Comparison of ENCODE assay signal across 9 cellular contexts in the genomic region with DNA sequence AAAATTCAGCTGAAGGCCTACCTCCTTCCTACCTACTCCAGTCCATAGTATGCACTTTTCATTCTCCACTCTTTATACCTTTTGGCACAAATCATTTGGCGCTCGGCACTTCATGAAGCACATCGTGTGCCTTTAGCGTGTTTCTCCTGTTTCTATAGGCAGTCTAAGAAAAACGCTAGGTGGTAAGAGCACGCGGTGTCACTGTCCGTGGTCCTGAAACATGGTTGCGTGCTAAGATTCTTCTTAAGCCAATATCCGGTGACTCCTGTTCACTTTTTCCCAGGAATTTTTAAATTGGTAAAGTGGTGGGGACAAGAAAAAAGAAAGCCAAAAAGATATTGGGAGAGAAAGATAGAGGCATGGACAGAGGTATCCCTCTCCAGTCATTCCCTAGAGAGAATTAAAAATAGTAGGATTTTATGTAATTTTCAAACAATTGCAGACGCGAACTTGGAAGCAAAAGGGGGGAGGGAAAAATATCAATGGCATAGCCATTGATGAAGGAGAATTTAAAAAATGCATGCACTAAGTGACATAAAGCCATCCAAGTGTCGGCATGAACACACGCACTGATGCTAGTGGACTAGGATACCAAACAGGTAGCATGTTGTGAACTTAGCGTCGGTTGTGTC. TPM values are rescaled to one million over a fixed set of nuclear protein-coding genes. Genes with fewer than 3 reads are reported as not detected.
DNase-seq lines count a peak whose midpoint lies in the region; ATAC-seq and TF ChIP-seq lines count a peak whose summit lies in the region.
"Had no signal": no experiment of that assay in that cellular context is flagged by ENCODE, and none has a peak within 500 bp of the region (broad histone marks: within the 10 kb centered on the region; RNA-seq: fewer than 3 reads in every experiment).

No MANE protein-coding gene starts in this region.

- H3K27me3 Mint-ChIP-seq in chondrocyte (ENCODE audit: low read depth), result peaks cover 29% of the 10 kb centered on the region

- TF ChIP-seq CTCF in foreskin keratinocyte (conservative IDR thresholded peaks at IDR 0.05), result no peak
- no peak for TF ChIP-seq CTCF in chondrocyte (IDR thresholded peaks at IDR 0.05)

- no peak overlapping the region for H3K27ac ChIP-seq in SJCRH30
- H3K27ac ChIP-seq in foreskin keratinocyte, result no peak overlapping the region

- no peak overlapping the region for H3K4me3 Mint-ChIP-seq in chondrocyte (ENCODE audit: unreplicated experiment)

- no peaks in the 10 kb centered on the region; the same call in 1 of the 2 replicates for H3K27me3 ChIP-seq in SJCRH30
- no peaks in the 10 kb centered on the region for H3K27me3 ChIP-seq in foreskin keratinocyte

- H3K9me3 Mint-ChIP-seq in chondrocyte (ENCODE audit: low read depth), result peaks cover 8% of the 10 kb centered on the region

- H3K36me3 ChIP-seq in SJCRH30, result no peaks in the 10 kb centered on the region

- no peak overlapping the region for H3K4me3 ChIP-seq in SJCRH30

- no peaks in the 10 kb centered on the region for H3K4me1 ChIP-seq in SJCRH30
- H3K4me1 ChIP-seq in foreskin keratinocyte, result no peaks in the 10 kb centered on the region

- H3K9me3 ChIP-seq in SJCRH30 (replicated peaks), result no peaks in the 10 kb centered on the region

- peaks cover 5% of the 10 kb centered on the region for H3K4me1 Mint-ChIP-seq in chondrocyte (ENCODE audit: low read depth)

- DNase-seq in HK-2 (ENCODE audit: unreplicated experiment), result peak; percentile 51
- peak; percentile 51 to 74 for DNase-seq in SJCRH30
- DNase-seq in foreskin keratinocyte, result peak; percentile 7 to 18
- peak; percentile 62 for DNase-seq in retina
- no peak for DNase-seq in chondrocyte (ENCODE audit: low spot score)

- H3K36me3 Mint-ChIP-seq in chondrocyte (ENCODE audit: low read depth), result no peaks in the 10 kb centered on the region

- ATAC-seq in foreskin keratinocyte, result no peak
- no peak for ATAC-seq in GM18511 (IDR thresholded peaks at IDR 0.05; ENCODE audit: unreplicated experiment)
- ATAC-seq in GM21576 (IDR thresholded peaks at IDR 0.05; ENCODE audit: unreplicated experiment), result no peak
- ATAC-seq: Right ventricle myocardium inferior had no signal

- no peak overlapping the region for H3K27ac Mint-ChIP-seq in chondrocyte (ENCODE audit: unreplicated experiment)

RNA-seq across cellular contexts. Expression of gene CTNNA2, which starts 1.4 kb away (rescaled TPM):
- not detected in 2 replicates for total RNA-seq in SJCRH30 (2014; rRNA removed; shearing (Covaris generic))
- not detected in 2 replicates for total RNA-seq in foreskin keratinocyte
- not detected in 2 replicates for polyA plus RNA-seq in foreskin keratinocyte
- total RNA-seq in chondrocyte, result not detected in 3 replicates
- total RNA-seq: pulmonary artery endothelial cell, Right ventricle myocardium inferior had no signal
